1 cellular context compared by ENCODE assay signal in the genomic region with DNA sequence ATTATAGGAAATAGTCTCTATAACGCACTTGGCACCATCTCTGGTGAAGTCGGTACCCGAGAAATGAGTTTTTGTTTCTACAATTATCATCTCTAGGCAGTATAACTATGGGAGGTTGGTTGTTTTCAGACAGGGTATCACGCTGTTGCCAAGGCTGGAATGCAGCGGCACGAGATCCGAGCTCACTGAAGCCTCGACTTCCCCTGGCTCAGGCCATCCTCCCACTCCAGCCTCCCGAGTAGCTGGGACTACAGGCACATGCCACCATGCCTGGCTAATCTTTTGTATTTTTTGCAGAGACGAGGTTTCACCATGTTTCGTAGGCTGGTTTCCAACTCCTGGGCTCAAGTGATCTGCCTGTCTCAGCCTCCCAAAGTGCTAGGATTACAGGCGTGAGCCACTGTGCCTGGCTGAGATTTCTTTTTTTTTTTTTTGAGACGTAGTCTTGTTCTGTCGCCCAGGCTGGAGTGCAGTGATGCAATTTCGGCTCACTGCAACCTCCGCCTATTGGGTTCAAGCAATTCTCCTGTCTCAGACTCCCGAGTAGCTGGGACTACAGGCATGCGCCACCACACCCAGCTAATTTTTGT. TPM values are rescaled to one million over a fixed set of nuclear protein-coding genes. Genes with fewer than 3 reads are reported as not detected.
"Had no signal": no experiment of that assay in that cellular context is flagged by ENCODE, and none has a peak within 500 bp of the region (broad histone marks: within the 10 kb centered on the region; RNA-seq: fewer than 3 reads in every experiment).

No MANE protein-coding gene starts in this region.

RNA-seq across cellular contexts. Expression of a gene that starts 50.1 kb away (rescaled TPM):
- total RNA-seq: hepatocyte had no signal
